Comparison of ENCODE assay signal across 1 cellular context in genomic region chr2:196168181-196168580, GRCh38.
TF ChIP-seq lines count a peak whose summit lies in the region.

No MANE protein-coding gene starts in this region.

TF ChIP-seq in IMR-90, 13 proteins besides CTCF, POLR2A, EP300 and RAD21 (continued from another document):
- TF ChIP-seq ELK1 (IDR thresholded peaks at IDR 0.05; ENCODE audit: borderline replicate concordance, low read depth, low read length) = no peak
- TF ChIP-seq CHD1 (IDR thresholded peaks at IDR 0.05; ENCODE audit: low read depth, low read length) = no peak
